8 cellular contexts compared by ENCODE assay signal in the genomic region with DNA sequence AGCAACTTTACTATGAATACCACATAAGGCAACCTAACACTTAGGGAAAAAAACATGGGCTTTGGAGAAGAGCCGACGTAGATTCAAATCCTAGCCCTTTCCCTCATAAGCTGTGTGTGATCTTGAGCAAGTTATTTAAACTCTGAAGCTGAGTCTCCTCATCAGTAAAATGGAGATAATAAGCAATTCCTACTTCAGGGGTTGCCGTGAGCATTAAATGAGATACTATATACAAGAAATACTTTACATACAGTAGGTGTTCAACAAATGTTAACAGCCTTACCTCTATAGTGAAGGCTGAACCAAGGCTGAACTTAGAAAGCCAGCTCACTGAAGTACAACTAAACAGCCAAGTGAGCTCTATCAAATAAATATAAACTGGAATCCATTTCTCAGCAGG.
"Had no signal": no experiment of that assay in that cellular context is flagged by ENCODE, and none has a peak within 500 bp of the region (broad histone marks: within the 10 kb centered on the region; RNA-seq: fewer than 3 reads in every experiment).

No MANE protein-coding gene starts in this region.

- H3K4me3 ChIP-seq: GM23248, GM23338, HAP-1 had no signal

- H3K4me1 ChIP-seq: HAP-1 had no signal

- H3K4me3 Mint-ChIP-seq: GM23338, H9, HFFc6 had no signal

- H3K9me3 Mint-ChIP-seq: GM23338, H9, HFFc6 had no signal

- H3K9me3 ChIP-seq: HAP-1 had no signal

- DNase-seq: GM23248, GOT3, H7, H9, HCEC 1CT, HFFc6 had no signal

- H3K27ac ChIP-seq: GM23248 had no signal

- H3K4me2 ChIP-seq: GM23338 had no signal

- H3K9ac ChIP-seq: GM23248 had no signal

- H3K4me1 Mint-ChIP-seq: GM23338, H9 had no signal

- H3K27ac Mint-ChIP-seq: GM23338, H9, HFFc6 had no signal

- H3K36me3 ChIP-seq: HAP-1 had no signal

- H2AFZ ChIP-seq: GM23248, GM23338 had no signal
